Comparison of ENCODE assay signal across 8 cellular contexts in genomic region chr17:40124279-40125141, GRCh38. TPM values are rescaled to one million over a fixed set of nuclear protein-coding genes. Genes with fewer than 3 reads are reported as not detected.
DNase-seq lines count a peak whose midpoint lies in the region; ATAC-seq and TF ChIP-seq lines count a peak whose summit lies in the region.

No MANE protein-coding gene starts in this region.

- H3K4me1 Mint-ChIP-seq in brain = peaks cover 33% of the 10 kb centered on the region

- H3K36me3 ChIP-seq in DND-41 (ENCODE audit: insufficient read depth, low read length) = peaks cover 53% of the 10 kb centered on the region

- H3K36me3 Mint-ChIP-seq in brain = peaks cover 45% of the 10 kb centered on the region

- peaks cover 7% of the 10 kb centered on the region for H3K27me3 Mint-ChIP-seq in brain

- intact Hi-C loops in left colon (cut with DNase I, micrococcal nuclease) = no loop called here

- H3K4me1 ChIP-seq in DND-41 (ENCODE audit: insufficient read depth, low read length) = peaks cover 42% of the 10 kb centered on the region

- no peaks in the 10 kb centered on the region for H3K9me3 ChIP-seq in DND-41 (ENCODE audit: insufficient read depth, low read length, severe bottlenecking)

- no peak for TF ChIP-seq CTCF in DND-41 (IDR thresholded peaks at IDR 0.05; ENCODE audit: borderline replicate concordance, extremely low read depth, low read length, poor library complexity, severe bottlenecking)
- no peak for TF ChIP-seq CTCF in brain (conservative IDR thresholded peaks at IDR 0.05)

- peaks cover 77% of the 10 kb centered on the region for H3K79me2 ChIP-seq in DND-41 (ENCODE audit: insufficient read depth, low read length)

- peak overlapping the region; percentile 44 to 99 (median 98) for H3K27ac Mint-ChIP-seq in brain

- peak overlapping the region; percentile 78 for H3K4me2 ChIP-seq in DND-41 (ENCODE audit: insufficient read depth, low read length)

- H3K4me3 ChIP-seq in DND-41 (ENCODE audit: low read depth in 1 of 2, low read length in 2 of 2) = peak overlapping the region; percentile 74 to 79; a peak in 3 of 4 replicates

- DNase-seq in DND-41 (peak; percentile 38), NCI-H146 treated with DMSO at 0.1 percent for 48 hours (lab: John Stamatoyannopoulos, UW; ENCODE audit: unreplicated experiment) (peak; percentile 59), left colon (peak in 1 of 2 donors; percentile 21)

- no peaks in the 10 kb centered on the region for H3K9me3 Mint-ChIP-seq in brain

- H2AFZ ChIP-seq in DND-41 (ENCODE audit: low read depth, low read length) = no peak overlapping the region

- ATAC-seq in DND-41 (ENCODE audit: insufficient read depth, low read depth) (peak; percentile 12; the same call in 2 of the 3 replicates), left colon (peak; percentile 7), GM19328 (IDR thresholded peaks at IDR 0.05; ENCODE audit: unreplicated experiment) (no peak), GM21423 (IDR thresholded peaks at IDR 0.05; ENCODE audit: unreplicated experiment) (no peak), GM21723 (IDR thresholded peaks at IDR 0.05; ENCODE audit: unreplicated experiment) (no peak)

- H3K9ac ChIP-seq in DND-41 (ENCODE audit: low read depth, low read length) = peak overlapping the region; percentile 87

- peaks cover 34% of the 10 kb centered on the region for H4K20me1 ChIP-seq in DND-41 (ENCODE audit: insufficient read depth, low read length)

- H3K27ac ChIP-seq in DND-41 (ENCODE audit: low read length) = peak overlapping the region; percentile 75
- peak overlapping the region; percentile 93 for H3K27ac ChIP-seq in temporal lobe (ENCODE audit: low read depth, low read length)

- H3K4me3 Mint-ChIP-seq in brain = peak overlapping the region; percentile 93 to 99 (median 95)

- H3K27me3 ChIP-seq in DND-41 (ENCODE audit: insufficient read depth, low read length, poor library complexity) = no peaks in the 10 kb centered on the region

RNA-seq across cellular contexts. Expression of gene MSL1, which starts 2.7 kb away (rescaled TPM):
- 94.4 TPM for polyA plus RNA-seq in brain (ENCODE audit: insufficient read depth, low read depth, low replicate concordance)
- 10 to 100 TPM; 77.4 to 82.0 TPM for total RNA-seq in left colon
- 81.9 TPM for total RNA-seq in temporal lobe

RNA-seq across cellular contexts. Expression of gene CASC3, which starts 15.8 kb away (rescaled TPM):
- polyA plus RNA-seq in brain (ENCODE audit: insufficient read depth, low read depth, low replicate concordance) = 150 TPM
- 10 to 100 TPM; 56.2 to 58.9 TPM for total RNA-seq in left colon
- 31.5 TPM for total RNA-seq in temporal lobe

RNA-seq across cellular contexts. Expression of gene NR1D1, which starts 24.1 kb away (rescaled TPM):
- 43.8 TPM for polyA plus RNA-seq in brain (ENCODE audit: insufficient read depth, low read depth, low replicate concordance)
- total RNA-seq in left colon = 10 to 100 TPM; 16.9 to 19.8 TPM
- total RNA-seq in temporal lobe = 0.25 TPM

RNA-seq across cellular contexts. Expression of gene RAPGEFL1, which starts 52.8 kb away (rescaled TPM):
- 14.2 TPM for polyA plus RNA-seq in brain (ENCODE audit: insufficient read depth, low read depth, low replicate concordance)
- total RNA-seq in left colon (100 to 1,000 TPM; 149 to 194 TPM), temporal lobe (15.5 TPM)

Comparison
In these comparisons a context has a peak if more than half of its experiments do, and no peak if none do; other contexts are left out.
1. ATAC-seq: peak in DND-41 (single experiment) and left colon (single experiment); none in GM19328 (single experiment), GM21423 (single experiment) and GM21723 (single experiment).
2. RNA of gene NR1D1, which starts 24.1 kb away (total RNA-seq): 16.9 to 19.8 TPM in left colon; 0.25 TPM in temporal lobe (single experiment); every median in the first group is over 10 times any median in the second.